ENCODE assay signal across 9 cellular contexts in genomic region chr13:32838985-32839384, GRCh38.
DNase-seq lines count a peak whose midpoint lies in the region; ATAC-seq and TF ChIP-seq lines count a peak whose summit lies in the region.
"Had no signal": no experiment of that assay in that cellular context is flagged by ENCODE, and none has a peak within 500 bp of the region (broad histone marks: within the 10 kb centered on the region; RNA-seq: fewer than 3 reads in every experiment).

No MANE protein-coding gene starts in this region.

- no peaks in the 10 kb centered on the region for H3K4me1 Mint-ChIP-seq in MCF 10A (ENCODE audit: insufficient read depth, unreplicated experiment)
- H3K4me1 Mint-ChIP-seq in memory B cell = peaks cover 13% of the 10 kb centered on the region

- no peaks in the 10 kb centered on the region for H3K27me3 Mint-ChIP-seq in MCF 10A (ENCODE audit: insufficient read depth, unreplicated experiment)
- peaks cover 3% of the 10 kb centered on the region for H3K27me3 Mint-ChIP-seq in memory B cell
- H3K27me3 Mint-ChIP-seq: stimulated activated naive B cell treated with anti-CD40 and anti-IgM and Interleukin-4, amounts not matched to agents 10 μg/mL and 1 μg/mL and 100 μg/mL, for 72 hours had no signal

- H3K4me3 Mint-ChIP-seq in MCF 10A (ENCODE audit: unreplicated experiment) (no peak overlapping the region), memory B cell (no peak overlapping the region)
- H3K4me3 Mint-ChIP-seq: stimulated activated naive B cell treated with anti-CD40 and anti-IgM and Interleukin-4, amounts not matched to agents 10 μg/mL and 1 μg/mL and 100 μg/mL, for 72 hours had no signal

- intact Hi-C loops in MCF 10A (cut with micrococcal nuclease) = no loop called here

- ATAC-seq in HG03066 (IDR thresholded peaks at IDR 0.05; ENCODE audit: low read depth, unreplicated experiment) (peak; percentile 79), memory B cell (ENCODE audit: low read depth) (peak; percentile 59)

- H3K9me3 Mint-ChIP-seq in MCF 10A (ENCODE audit: unreplicated experiment) = peaks cover 8% of the 10 kb centered on the region
- peaks cover 4% of the 10 kb centered on the region for H3K9me3 Mint-ChIP-seq in memory B cell

- POLR2A ChIA-PET in MCF 10A (lab: Yijun Ruan, JAX) = no interaction called here

- H3K36me3 Mint-ChIP-seq in MCF 10A (ENCODE audit: insufficient read depth, unreplicated experiment) (no peaks in the 10 kb centered on the region), memory B cell (peaks cover 4% of the 10 kb centered on the region)

- H3K27ac Mint-ChIP-seq in MCF 10A (ENCODE audit: low read depth, unreplicated experiment) (no peak overlapping the region), memory B cell (no peak overlapping the region)
- H3K27ac Mint-ChIP-seq: stimulated activated naive B cell treated with anti-CD40 and anti-IgM and Interleukin-4, amounts not matched to agents 10 μg/mL and 1 μg/mL and 100 μg/mL, for 72 hours had no signal

- CTCF ChIA-PET in MCF 10A (lab: Yijun Ruan, JAX) = interaction anchor here (0.6 kb wide), 1 partner anchor 42 kb away, joined by 5 read pairs; no protein-coding TSS in a partner anchor

- no TSS peak for BruUV-seq in MCF 10A (replicated peaks; lab: Mats Ljungman, UMichigan)

- DNase-seq in T47D (ENCODE audit: low read depth in 1 of 2, low spot score in 1 of 2) = peak; percentile 24 to 64
- DNase-seq in MCF 10A (ENCODE audit: unreplicated experiment) = no peak
- peak; percentile 68 for DNase-seq in NOMO-1 treated with dmso at 0.1 percent for 144 hours (lab: John Stamatoyannopoulos, UW; ENCODE audit: unreplicated experiment)
- DNase-seq in memory B cell (ENCODE audit: low spot score in 2 of 2) = no peak
- no peak for DNase-seq in NCI-H1048 (lab: John Stamatoyannopoulos, UW)
- no peak for DNase-seq in cerebellar nuclear complex (lab: John Stamatoyannopoulos, UW)
- DNase-seq in NCI-H187 (lab: John Stamatoyannopoulos, UW) = no peak
- DNase-seq: stimulated activated naive B cell treated with anti-CD40 and anti-IgM and Interleukin-4, amounts not matched to agents 10 μg/mL and 1 μg/mL and 100 μg/mL, for 72 hours had no signal

- TF ChIP-seq CTCF in MCF 10A (IDR thresholded peaks at IDR 0.05; ENCODE audit: unreplicated experiment) = no peak

- in situ Hi-C loops in T47D (cut with HindIII; ENCODE audit: low pct_unique_long_range_greater_than_20kb, low sequenced_read_pairs) = no loop called here

Comparison
In these comparisons a context has a peak if more than half of its experiments do, and no peak if none do; other contexts are left out.
1. DNase-seq: peak in T47D (2 of 2) and NOMO-1 treated with dmso at 0.1 percent for 144 hours (single experiment); none in MCF 10A (single experiment), memory B cell (0 of 2), NCI-H1048 (single experiment), cerebellar nuclear complex (0 of 2) and NCI-H187 (0 of 2).